1 cellular context compared by ENCODE assay signal in the genomic region with DNA sequence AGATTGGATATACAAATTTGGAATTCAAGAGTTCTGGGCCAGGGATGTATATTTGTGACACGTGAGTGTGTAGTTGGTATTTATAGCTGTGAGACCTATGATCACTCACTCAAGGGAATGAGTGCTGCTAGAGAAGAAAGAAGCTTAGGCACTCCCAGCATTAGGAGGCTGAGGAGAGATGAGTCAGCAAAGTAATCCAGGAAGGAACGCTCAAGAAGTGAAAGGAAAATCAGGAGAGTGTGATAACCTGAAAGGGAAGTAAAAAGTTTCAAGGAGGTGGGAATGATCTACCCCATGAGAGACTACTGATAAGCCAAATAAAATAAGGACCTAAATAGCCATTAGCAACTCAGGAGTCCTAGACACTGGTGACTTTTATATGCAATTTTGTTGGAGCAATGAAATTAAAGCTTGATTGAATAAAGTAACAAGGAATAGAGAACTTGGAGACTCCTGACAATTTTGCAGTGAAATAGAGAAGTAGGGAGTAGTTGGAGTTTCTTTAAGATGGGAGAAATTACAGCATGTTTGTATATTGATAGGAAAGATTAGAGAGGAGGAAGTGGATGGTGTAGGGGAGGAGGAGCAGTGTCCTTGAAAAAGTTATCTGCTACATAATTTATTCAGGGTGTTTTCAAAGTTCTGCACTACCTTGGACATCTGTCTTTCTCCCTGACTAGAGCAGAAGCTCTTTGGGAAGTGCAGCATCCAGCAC.
TF ChIP-seq lines count a peak whose summit lies in the region.

No MANE protein-coding gene starts in this region.

TF ChIP-seq in SK-N-SH treated with all-trans-retinoic acid at 6 μM for 48 hours, 23 proteins besides CTCF, POLR2A, EP300 and RAD21 (continued from another document):
- no peak for TF ChIP-seq CSRNP3 (CRISPR knock-in tag; IDR thresholded peaks at IDR 0.05)
- no peak for TF ChIP-seq ZNF70 (CRISPR knock-in tag; IDR thresholded peaks at IDR 0.05)
- TF ChIP-seq ZNF565 (CRISPR knock-in tag; conservative IDR thresholded peaks at IDR 0.05; ENCODE audit: low read depth): no peak
- TF ChIP-seq ZC3H10 (CRISPR knock-in tag; IDR thresholded peaks at IDR 0.05): no peak
